In the genomic region with DNA sequence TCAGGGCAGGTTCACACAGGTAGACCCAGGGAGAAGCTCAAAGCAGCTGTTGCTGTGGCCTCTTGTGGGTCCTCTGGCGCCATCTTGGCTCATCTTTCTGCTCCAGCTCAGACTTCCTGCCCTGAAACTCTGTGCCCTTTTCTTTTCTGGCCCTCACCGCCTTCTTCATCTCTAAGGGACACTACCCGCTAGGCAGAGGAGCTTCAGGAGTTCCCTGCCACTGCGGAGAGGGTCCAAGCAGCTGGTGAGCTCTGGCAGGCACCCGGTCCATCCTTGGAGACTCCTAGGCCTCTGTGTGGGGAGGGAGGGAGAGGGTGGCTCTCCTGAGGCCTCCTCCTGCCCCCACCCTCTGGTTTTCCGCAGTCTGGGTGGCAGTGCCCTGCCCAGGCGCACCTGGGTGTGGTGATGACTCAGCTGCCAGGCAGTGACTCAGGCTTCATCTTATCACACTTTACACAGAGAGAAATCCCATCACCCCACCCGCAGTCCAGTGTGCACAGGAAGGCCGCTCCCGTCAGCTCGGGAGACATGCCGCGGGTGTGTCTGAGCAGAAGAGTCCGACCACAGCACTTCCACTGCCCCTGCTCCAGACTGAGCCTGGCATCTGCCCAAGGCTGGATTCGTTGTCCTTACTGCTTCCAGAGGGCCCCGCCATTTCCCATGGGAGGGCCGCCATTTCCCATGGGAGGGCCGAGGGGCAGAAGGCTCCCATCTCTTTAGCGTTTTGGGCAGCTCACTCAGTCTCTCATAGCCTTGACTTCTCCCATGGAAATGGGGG, we compare ENCODE assay signal across 8 cellular contexts. TPM values are rescaled to one million over a fixed set of nuclear protein-coding genes. Genes with fewer than 3 reads are reported as not detected.
A peak's percentile ranks its signal among the peaks of the same experiment; 100 is the strongest.
DNase-seq lines count a peak whose midpoint lies in the region; ATAC-seq and TF ChIP-seq lines count a peak whose summit lies in the region.

No MANE protein-coding gene starts in this region.

- H3K4me3 ChIP-seq in adrenal gland, result no peak overlapping the region
- H3K4me3 ChIP-seq in left lung, result no peak overlapping the region

- H3K36me3 ChIP-seq in adrenal gland (replicated peaks in 1 of 2) (peaks cover 0 to under 1% of the 10 kb centered on the region in 2 donors), left lung (peaks cover 0 to 24% of the 10 kb centered on the region in 2 donors)

- ATAC-seq in left lung (peak; percentile 96), HG03354 (IDR thresholded peaks at IDR 0.05; ENCODE audit: poor library complexity, severe bottlenecking, unreplicated experiment) (no peak), GM19455 (IDR thresholded peaks at IDR 0.05; ENCODE audit: unreplicated experiment) (no peak), GM19324 (IDR thresholded peaks at IDR 0.05; ENCODE audit: low FRiP score, unreplicated experiment) (no peak)

- peak; percentile 33 for DNase-seq in EL
- DNase-seq in SW 1271 (lab: John Stamatoyannopoulos, UW), result peak; percentile 98
- peak; percentile 80 to 94 (median 92) for DNase-seq in adrenal gland
- DNase-seq in left lung, result peak; percentile 84 to 88
- DNase-seq in stimulated activated CD8-positive, alpha-beta memory T cell treated with anti-CD3 and anti-CD28 coated beads, Interleukin-15, amount 100 ng/mL, for 1 hour (ENCODE audit: low read depth), result peak; percentile 40

- H3K4me1 ChIP-seq in adrenal gland (replicated peaks in 1 of 2) (peaks cover 10 to 11% of the 10 kb centered on the region in 2 donors), left lung (peaks cover 3 to 37% of the 10 kb centered on the region in 2 donors)

- TF ChIP-seq CTCF in adrenal gland (IDR thresholded peaks at IDR 0.05) (no peak), left lung (IDR thresholded peaks at IDR 0.05) (no peak)

- 37 to 58% (median 50%) methylated on average over 11 to 19 of the region's 19 CpGs for WGBS in adrenal gland, 4 donors

- H3K27me3 ChIP-seq in adrenal gland (no peaks in the 10 kb centered on the region), left lung (no peaks in the 10 kb centered on the region)

- TF ChIP-seq POLR2A in adrenal gland (IDR thresholded peaks at IDR 0.05), result peak in 1 of 2 donors; percentile 38

- H3K9me3 ChIP-seq in adrenal gland (replicated peaks in 1 of 3), result no peaks in the 10 kb centered on the region
- H3K9me3 ChIP-seq in left lung, result no peaks in the 10 kb centered on the region

- H3K27ac ChIP-seq in adrenal gland, result peak overlapping the region in 3 of 5 donors; percentile 37 to 80 (median 56)
- peak overlapping the region; percentile 77 to 79 for H3K27ac ChIP-seq in left lung

- intact Hi-C loops in adrenal gland (cut with DNase I), result loop anchor here in 1 of 2 donors (10.0 kb wide), 1 partner anchor 51 kb away; no protein-coding TSS in a partner anchor
- intact Hi-C loops in left lung (cut with DNase I), result no loop called here

RNA-seq across cellular contexts. Expression of a gene that starts 7.3 kb away (rescaled TPM):
- 100 to 1,000 TPM in 1 of 8 donors, 10 to 100 TPM in 7; 33.4 to 112 (median 62.9) TPM for total RNA-seq in adrenal gland
- 100 to 1,000 TPM in 2 of 3 donors, 10 to 100 TPM in 1; 20.6 to 124 (median 114) TPM for polyA plus RNA-seq in adrenal gland
- 10 to 100 TPM; 26.0 to 39.9 TPM for total RNA-seq in left lung

RNA-seq across cellular contexts. Expression of a gene that starts 14.5 kb away (rescaled TPM):
- total RNA-seq in adrenal gland, result 10 to 100 TPM in 1 of 8 donors, 1 to 10 TPM in 7; 4.9 to 13.8 (median 9.0) TPM
- 1 to 10 TPM; 5.5 to 7.1 (median 5.8) TPM for polyA plus RNA-seq in adrenal gland
- total RNA-seq in left lung, result 10 to 100 TPM; 18.3 to 19.3 TPM

RNA-seq across cellular contexts. Expression of a gene that starts 30.1 kb away (rescaled TPM):
- total RNA-seq in adrenal gland (100 to 1,000 TPM in 1 of 8 donors, 10 to 100 TPM in 7; 34.2 to 232 (median 58.8) TPM), left lung (10 to 100 TPM; 65.0 to 97.8 TPM)
- polyA plus RNA-seq in adrenal gland, result 100 to 1,000 TPM in 2 of 3 donors, 10 to 100 TPM in 1; 98.6 to 161 (median 102) TPM

RNA-seq across cellular contexts. Expression of a gene that starts 36.5 kb away (rescaled TPM):
- total RNA-seq in adrenal gland, result 1 to 10 TPM in 7 of 8 donors, under 1 TPM in 1; 0.91 to 3.0 (median 1.7) TPM
- 1 to 10 TPM in 2 of 3 donors, under 1 TPM in 1; 0.77 to 3.9 (median 2.1) TPM for polyA plus RNA-seq in adrenal gland
- 10 to 100 TPM; 36.8 to 45.1 TPM for total RNA-seq in left lung

RNA-seq across cellular contexts. Expression of a gene that starts 58.5 kb away (rescaled TPM):
- total RNA-seq in adrenal gland, result 100 to 1,000 TPM in 5 of 8 donors, 10 to 100 TPM in 3; 65.2 to 371 (median 245) TPM
- 100 to 1,000 TPM in 1 of 3 donors, 10 to 100 TPM in 2; 54.9 to 331 (median 65.6) TPM for polyA plus RNA-seq in adrenal gland
- 100 to 1,000 TPM; 321 to 344 TPM for total RNA-seq in left lung

Comparison
In these comparisons a context has a peak if more than half of its experiments do, and no peak if none do; other contexts are left out.
1. DNase-seq: peak in every context shown above with its lines; median percentile 98 in SW 1271; 92 in adrenal gland; 86 in left lung; 40 in stimulated activated CD8-positive, alpha-beta memory T cell treated with anti-CD3 and anti-CD28 coated beads, Interleukin-15, amount 100 ng/mL, for 1 hour; 33 in EL.